19 cellular contexts compared by ENCODE assay signal in the genomic region with DNA sequence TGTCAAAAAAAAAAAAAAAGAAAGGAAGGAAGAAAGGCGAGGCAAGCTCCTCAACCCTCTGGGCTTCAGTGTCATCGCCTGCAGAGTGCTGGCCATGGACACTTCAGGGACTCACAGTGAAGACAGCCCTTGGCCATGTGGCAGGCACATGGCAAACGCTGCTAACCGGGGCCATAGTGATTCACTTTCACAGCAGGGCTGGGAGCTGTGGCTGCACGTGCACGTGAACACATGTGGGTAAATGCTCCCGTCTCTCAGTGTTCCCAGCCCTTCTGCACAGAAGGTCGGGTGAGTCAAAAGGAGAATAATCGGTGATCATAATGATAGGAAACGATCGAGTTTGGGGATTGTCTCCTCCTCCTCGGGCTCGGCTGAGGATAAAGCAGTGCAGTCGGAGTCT. TPM values are rescaled to one million over a fixed set of nuclear protein-coding genes. Genes with fewer than 3 reads are reported as not detected.
A peak's percentile ranks its signal among the peaks of the same experiment; 100 is the strongest.
DNase-seq lines count a peak whose midpoint lies in the region; ATAC-seq and TF ChIP-seq lines count a peak whose summit lies in the region.
"Had no signal": no experiment of that assay in that cellular context is flagged by ENCODE, and none has a peak within 500 bp of the region (broad histone marks: within the 10 kb centered on the region; RNA-seq: fewer than 3 reads in every experiment).

No MANE protein-coding gene starts in this region.

- no peaks in the 10 kb centered on the region for H3K9me3 Mint-ChIP-seq in activated naive CD8-positive, alpha-beta T cell treated with anti-CD3 and anti-CD28 coated beads, Interleukin-2, amount 50 U/mL, for 24 hours
- no peaks in the 10 kb centered on the region for H3K9me3 Mint-ChIP-seq in activated naive CD8-positive, alpha-beta T cell treated with anti-CD3 and anti-CD28 coated beads for 36 hours

- peak overlapping the region; percentile 50 for H3K27ac Mint-ChIP-seq in activated naive CD8-positive, alpha-beta T cell treated with anti-CD3 and anti-CD28 coated beads, Interleukin-2, amount 50 U/mL, for 24 hours
- no peak overlapping the region for H3K27ac Mint-ChIP-seq in activated naive CD8-positive, alpha-beta T cell treated with anti-CD3 and anti-CD28 coated beads for 36 hours

- H3K4me3 Mint-ChIP-seq in activated naive CD8-positive, alpha-beta T cell treated with anti-CD3 and anti-CD28 coated beads, Interleukin-2, amount 50 U/mL, for 24 hours = no peak overlapping the region
- no peak overlapping the region for H3K4me3 Mint-ChIP-seq in activated naive CD8-positive, alpha-beta T cell treated with anti-CD3 and anti-CD28 coated beads for 36 hours

- TF ChIP-seq CTCF in fibroblast of villous mesenchyme (IDR thresholded peaks at IDR 0.05; ENCODE audit: insufficient read depth, low read depth, low read length) = no peak

- H3K36me3 Mint-ChIP-seq in activated naive CD8-positive, alpha-beta T cell treated with anti-CD3 and anti-CD28 coated beads, Interleukin-2, amount 50 U/mL, for 24 hours (ENCODE audit: low read depth) = no peaks in the 10 kb centered on the region
- no peaks in the 10 kb centered on the region for H3K36me3 Mint-ChIP-seq in activated naive CD8-positive, alpha-beta T cell treated with anti-CD3 and anti-CD28 coated beads for 36 hours

- DNase-seq in activated naive CD8-positive, alpha-beta T cell treated with anti-CD3 and anti-CD28 coated beads, Interleukin-2, amount 50 U/mL, for 24 hours = no peak
- no peak for DNase-seq in activated naive CD8-positive, alpha-beta T cell treated with anti-CD3 and anti-CD28 coated beads for 36 hours
- DNase-seq in RPMI7951 (ENCODE audit: low read depth) = peak; percentile 83
- peak; percentile 24 for DNase-seq in fibroblast of villous mesenchyme (ENCODE audit: low read depth)
- DNase-seq in NCI-H2196 treated with DMSO at 0.1 percent for 48 hours (lab: John Stamatoyannopoulos, UW; ENCODE audit: unreplicated experiment) = no peak
- no peak for DNase-seq in SKM-1 (lab: John Stamatoyannopoulos, UW; ENCODE audit: unreplicated experiment)
- DNase-seq in NCI-H82 (lab: John Stamatoyannopoulos, UW) = no peak
- DNase-seq in DMS153 (lab: John Stamatoyannopoulos, UW) = no peak
- DNase-seq: activated CD4-positive, alpha-beta T cell treated with anti-CD3 and anti-CD28 coated beads, Interleukin-2, amount 50 U/mL, for 48 hours; cortex of kidney; mesenchymal stem cell; NCI-H1417; NCI-H2081 treated with DMSO at 0.1 percent for 48 hours; NCI-H510A; stimulated activated CD4-positive, alpha-beta T cell treated with anti-CD3 and anti-CD28 coated beads, Interleukin-4, amount 100 ng/mL, for 1 hour; stimulated activated naive CD4-positive, alpha-beta T cell treated with Interleukin-2 at 50 U/mL for 16 hours had no signal

- H3K4me1 Mint-ChIP-seq in activated naive CD8-positive, alpha-beta T cell treated with anti-CD3 and anti-CD28 coated beads, Interleukin-2, amount 50 U/mL, for 24 hours = peaks cover 31% of the 10 kb centered on the region
- H3K4me1 Mint-ChIP-seq in activated naive CD8-positive, alpha-beta T cell treated with anti-CD3 and anti-CD28 coated beads for 36 hours = peaks cover 10% of the 10 kb centered on the region

- no peak overlapping the region for H3K4me3 ChIP-seq in fibroblast of villous mesenchyme (ENCODE audit: low read depth, low read length)
- H3K4me3 ChIP-seq: A549, breast epithelium, SK-N-MC had no signal

- no peak for ATAC-seq in activated naive CD8-positive, alpha-beta T cell treated with anti-CD3 and anti-CD28 coated beads, Interleukin-2, amount 50 U/mL, for 24 hours
- ATAC-seq: A549 had no signal

- H3K27me3 Mint-ChIP-seq in activated naive CD8-positive, alpha-beta T cell treated with anti-CD3 and anti-CD28 coated beads, Interleukin-2, amount 50 U/mL, for 24 hours = peaks cover 4% of the 10 kb centered on the region
- no peaks in the 10 kb centered on the region for H3K27me3 Mint-ChIP-seq in activated naive CD8-positive, alpha-beta T cell treated with anti-CD3 and anti-CD28 coated beads for 36 hours

RNA-seq across cellular contexts. Expression of a gene that starts 46.1 kb away (rescaled TPM):
- total RNA-seq in activated naive CD8-positive, alpha-beta T cell treated with anti-CD3 and anti-CD28 coated beads for 36 hours = 10 to 100 TPM; 57.9 to 58.9 TPM
- total RNA-seq in RPMI7951 (2014; rRNA removed; shearing (Covaris generic)) = 106 and 109 TPM in 2 replicates
- total RNA-seq in fibroblast of villous mesenchyme = 49.3 and 81.6 TPM in 2 replicates

Comparison
In these comparisons a context has a peak if more than half of its experiments do, and no peak if none do; other contexts are left out.
1. DNase-seq: peak in RPMI7951 (single experiment) and fibroblast of villous mesenchyme (single experiment); none in activated naive CD8-positive, alpha-beta T cell treated with anti-CD3 and anti-CD28 coated beads, Interleukin-2, amount 50 U/mL, for 24 hours (single experiment), activated naive CD8-positive, alpha-beta T cell treated with anti-CD3 and anti-CD28 coated beads for 36 hours (single experiment), NCI-H2196 treated with DMSO at 0.1 percent for 48 hours (single experiment), SKM-1 (single experiment), NCI-H82 (single experiment) and DMS153 (single experiment).